1 cellular context compared by ENCODE assay signal in genomic region chr2:12059616-12060441, GRCh38.
TF ChIP-seq lines count a peak whose summit lies in the region.

No MANE protein-coding gene starts in this region.

TF ChIP-seq in K562, 482 proteins besides CTCF, POLR2A, EP300 and RAD21 (continued from another document and continues in another):
- peak; percentile 45 for TF ChIP-seq CCNT2 (IDR thresholded peaks at IDR 0.05; ENCODE audit: borderline replicate concordance, extremely low read depth, insufficient read length, low read depth, low read length)
- TF ChIP-seq ZSCAN32 (CRISPR knock-in tag; IDR thresholded peaks at IDR 0.05), result no peak
- no peak for TF ChIP-seq ZNF217 (CRISPR knock-in tag; IDR thresholded peaks at IDR 0.05)
- TF ChIP-seq KDM5B (IDR thresholded peaks at IDR 0.05; ENCODE audit: insufficient replicate concordance, low read depth, low read length), result no peak
- TF ChIP-seq HDAC3 (IDR thresholded peaks at IDR 0.05; ENCODE audit: borderline replicate concordance, partially characterized antibody), result no peak
- no peak for TF ChIP-seq RERE (CRISPR knock-in tag; IDR thresholded peaks at IDR 0.05; ENCODE audit: borderline replicate concordance)
- peak; percentile 55 for TF ChIP-seq VEZF1 (CRISPR knock-in tag; IDR thresholded peaks at IDR 0.05)
- TF ChIP-seq MYBL2 (IDR thresholded peaks at IDR 0.05; ENCODE audit: low read depth), result no peak
- TF ChIP-seq MYBL2 (CRISPR knock-in tag; IDR thresholded peaks at IDR 0.05; ENCODE audit: borderline replicate concordance), result no peak
- no peak for TF ChIP-seq ZNF347 (CRISPR knock-in tag; IDR thresholded peaks at IDR 0.05; ENCODE audit: low read depth)
- TF ChIP-seq GMEB1 (CRISPR knock-in tag; IDR thresholded peaks at IDR 0.05), result no peak
- no peak for TF ChIP-seq STAT5B (CRISPR knock-in tag; IDR thresholded peaks at IDR 0.05)
- TF ChIP-seq UBTF (IDR thresholded peaks at IDR 0.05; ENCODE audit: borderline replicate concordance in 1 of 2, low read depth in 2 of 2, low read length in 2 of 2), result no peak
- no peak for TF ChIP-seq ZNF324 (CRISPR knock-in tag; IDR thresholded peaks at IDR 0.05)
- 0 out of 4 replicates have a peak, but pooled peaks of 1 of the 2 experiments have one; percentile 31 for TF ChIP-seq ARNT (IDR thresholded peaks at IDR 0.05)
- TF ChIP-seq ZNF785 (CRISPR knock-in tag; IDR thresholded peaks at IDR 0.05), result no peak
- no peak for TF ChIP-seq SAP30 (IDR thresholded peaks at IDR 0.05; ENCODE audit: borderline replicate concordance, insufficient read depth, low read depth, low read length, poor library complexity, severe bottlenecking)
- TF ChIP-seq SIX5 (IDR thresholded peaks at IDR 0.05; ENCODE audit: borderline replicate concordance in 1 of 2, insufficient read depth in 1 of 2, low read depth in 1 of 2, low read length in 2 of 2), result no peak
- no peak for TF ChIP-seq CEBPG (CRISPR knock-in tag; IDR thresholded peaks at IDR 0.05)
- TF ChIP-seq CEBPG (tag; conservative IDR thresholded peaks at IDR 0.05 in 1 of 2, IDR thresholded peaks at IDR 0.05 in 1 of 2), result peak in 1 of 2 experiments; percentile 48; a peak in 1 of 4 replicates
- no peak for TF ChIP-seq ATF4 (CRISPR knock-in tag; IDR thresholded peaks at IDR 0.05)
- TF ChIP-seq ADNP (tag; IDR thresholded peaks at IDR 0.05), result no peak
- TF ChIP-seq ASH1L (IDR thresholded peaks at IDR 0.05; ENCODE audit: borderline replicate concordance, low read depth, partially characterized antibody), result no peak
- no peak for TF ChIP-seq ATF2 (CRISPR knock-in tag; IDR thresholded peaks at IDR 0.05)
- TF ChIP-seq ZNF384 (IDR thresholded peaks at IDR 0.05; ENCODE audit: low read depth, low read length), result no peak
- peak; percentile 73; the same call in 1 of the 2 replicates for TF ChIP-seq ELF4 (CRISPR knock-in tag; IDR thresholded peaks at IDR 0.05)
- TF ChIP-seq GTF2E2 (tag; IDR thresholded peaks at IDR 0.05), result no peak
- no peak for TF ChIP-seq ZNF512 (tag; IDR thresholded peaks at IDR 0.05)
- TF ChIP-seq TEAD2 (tag; IDR thresholded peaks at IDR 0.05), result 0 out of 2 replicates have a peak, but pooled peaks have one; percentile 12
- TF ChIP-seq LCOR (CRISPR knock-in tag; IDR thresholded peaks at IDR 0.05), result no peak
- no peak for TF ChIP-seq ATF6 (CRISPR knock-in tag; IDR thresholded peaks at IDR 0.05)
- no peak for TF ChIP-seq NFE2L1 (tag; IDR thresholded peaks at IDR 0.05; ENCODE audit: borderline replicate concordance, low read depth)
- TF ChIP-seq FOXM1 (IDR thresholded peaks at IDR 0.05; ENCODE audit: low read depth), result peak; percentile 66
- no peak for TF ChIP-seq FOXM1 (CRISPR knock-in tag; IDR thresholded peaks at IDR 0.05; ENCODE audit: low read depth)
- TF ChIP-seq THRB (CRISPR knock-in tag; conservative IDR thresholded peaks at IDR 0.05), result no peak
- TF ChIP-seq ZNF778 (CRISPR knock-in tag; IDR thresholded peaks at IDR 0.05), result no peak
- TF ChIP-seq ZMIZ1 (IDR thresholded peaks at IDR 0.05; ENCODE audit: low read depth in 2 of 2, low read length in 2 of 2), result no peak
- no peak for TF ChIP-seq RBM15 (IDR thresholded peaks at IDR 0.05; ENCODE audit: insufficient read depth, low read length)
